ENCODE assay signal across 24 cellular contexts in genomic region chr3:8191406-8191805, GRCh38.
"Had no signal": no experiment of that assay in that cellular context is flagged by ENCODE, and none has a peak within 500 bp of the region (broad histone marks: within the 10 kb centered on the region; RNA-seq: fewer than 3 reads in every experiment).

No MANE protein-coding gene starts in this region.

- H3K4me3 ChIP-seq: SJSA1, SK-N-MC had no signal

- H3K9me3 ChIP-seq: SJSA1 had no signal

- FAIRE-seq: HepG2, RCC 7860 had no signal

- H3K27ac ChIP-seq: KMS-11, SJSA1, SK-N-MC had no signal

- H3K4me1 ChIP-seq: SJSA1 had no signal

- H3K27me3 ChIP-seq: SJSA1 had no signal

- ATAC-seq: HepG2 had no signal

- DNase-seq: IMR-90, Kasumi-1, MM.1S, NCI-H1092 treated with DMSO at 0.1 percent for 48 hours, NCI-H1417, NCI-H146, NCI-H1694 treated with DMSO at 0.1 percent for 48 hours, NCI-H1930, NCI-H2081, NCI-H2107, NCI-H226, NCI-H446, NCI-H510A, NCI-H524 treated with DMSO at 0.1 percent for 48 hours, NCI-H69, NCI-H774, Right ventricle myocardium superior, RPMI8226, SIG-M5 had no signal

- H3K4me2 ChIP-seq: KMS-11 had no signal

- H3K9ac ChIP-seq: KMS-11 had no signal

- H3K36me3 ChIP-seq: SJSA1 had no signal
